Comparison of ENCODE assay signal across 24 cellular contexts in the genomic region with DNA sequence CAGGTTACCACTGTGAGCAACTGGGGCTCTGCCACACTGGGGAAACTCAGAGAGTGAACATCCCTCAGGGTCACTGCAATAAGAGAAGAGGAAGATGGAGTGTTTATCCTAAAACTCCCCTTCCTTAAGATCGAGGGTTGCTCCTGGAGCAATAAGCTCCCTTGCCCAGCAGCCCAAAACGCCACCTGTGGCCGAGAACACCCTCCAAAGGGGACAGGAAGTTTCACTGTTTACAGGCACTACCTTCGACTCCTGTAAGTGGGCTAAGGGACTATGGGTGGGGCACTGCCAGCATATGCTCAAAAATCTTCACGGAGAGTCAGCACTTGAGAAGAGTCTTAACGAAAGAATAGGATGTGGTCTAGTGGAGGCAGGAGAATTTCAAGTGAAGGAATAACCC.
A peak's percentile ranks its signal among the peaks of the same experiment; 100 is the strongest.
DNase-seq lines count a peak whose midpoint lies in the region; ATAC-seq and TF ChIP-seq lines count a peak whose summit lies in the region.
"Had no signal": no experiment of that assay in that cellular context is flagged by ENCODE, and none has a peak within 500 bp of the region (broad histone marks: within the 10 kb centered on the region; RNA-seq: fewer than 3 reads in every experiment).

No MANE protein-coding gene starts in this region.

- BruUV-seq in HCT116 (replicated peaks; lab: Mats Ljungman, UMichigan), result no TSS peak

- no peak overlapping the region for H3K27ac ChIP-seq in HCT116 (ENCODE audit: low read depth, low read length)
- H3K27ac ChIP-seq: A549; BLaER1 treated with 17β-estradiol and CSF1 and Interleukin-3, amounts not matched to agents 10 nM and 100 nM; KMS-11 had no signal

- H3K36me3 ChIP-seq in HCT116 (ENCODE audit: control insufficient read depth in 1 of 2, insufficient read depth in 2 of 2, low read length in 2 of 2), result no peaks in the 10 kb centered on the region
- H3K36me3 ChIP-seq: BLaER1 treated with 17β-estradiol and CSF1 and Interleukin-3, amounts not matched to agents 10 nM and 100 nM had no signal

- no peaks in the 10 kb centered on the region for H3K9me2 ChIP-seq in HCT116 (ENCODE audit: insufficient read depth)

- intact Hi-C loops in HCT116 (cut with micrococcal nuclease), result no loop called here

- H3K4me2 ChIP-seq in HCT116 (ENCODE audit: low read length), result peak overlapping the region; percentile 33
- H3K4me2 ChIP-seq: A549; BLaER1 treated with 17β-estradiol and CSF1 and Interleukin-3, amounts not matched to agents 10 nM and 100 nM; KMS-11 had no signal

- ATAC-seq in HCT116, result 0 out of 2 replicates have a peak, but pooled peaks have one; percentile 31
- no peak for ATAC-seq in GM21717 (IDR thresholded peaks at IDR 0.05; ENCODE audit: unreplicated experiment)
- ATAC-seq: A549 had no signal

- H3K4me1 ChIP-seq in HCT116 (ENCODE audit: control insufficient read depth in 1 of 2, insufficient read depth in 2 of 2, low read length in 2 of 2), result 0 out of 4 replicates have a peak, but pooled peaks cover 0 to 5% of the 10 kb centered on the region in 2 experiments
- H3K4me1 ChIP-seq: A549 had no signal

- H3K9ac ChIP-seq in HCT116 (ENCODE audit: low read length), result no peak overlapping the region
- H3K9ac ChIP-seq: BLaER1 treated with 17β-estradiol and CSF1 and Interleukin-3, amounts not matched to agents 10 nM and 100 nM; KMS-11 had no signal

- no peaks in the 10 kb centered on the region for H3K9me3 ChIP-seq in HCT116 (ENCODE audit: control insufficient read depth in 1 of 2, insufficient read depth in 1 of 2, low read depth in 1 of 2, low read length in 2 of 2)
- H3K9me3 ChIP-seq: A549; BLaER1 treated with 17β-estradiol and CSF1 and Interleukin-3, amounts not matched to agents 10 nM and 100 nM had no signal

- no peak overlapping the region for H2AFZ ChIP-seq in HCT116 (ENCODE audit: low read depth, low read length, poor library complexity, severe bottlenecking)

- RAD21 ChIA-PET in HCT116 (lab: Charles Lee; ENCODE audit: low non-redundant PET in 1 of 2, low total read pairs in 2 of 2, uncharacterized antibody in 2 of 2, unreplicated experiment in 2 of 2), result no interaction called here

- H4K20me1 ChIP-seq in HCT116 (ENCODE audit: insufficient read depth), result no peaks in the 10 kb centered on the region
- H4K20me1 ChIP-seq: BLaER1 treated with 17β-estradiol and CSF1 and Interleukin-3, amounts not matched to agents 10 nM and 100 nM had no signal

- no peaks in the 10 kb centered on the region for H3K27me3 ChIP-seq in HCT116 (ENCODE audit: insufficient read depth, low read length)
- H3K27me3 ChIP-seq: BLaER1 treated with 17β-estradiol and CSF1 and Interleukin-3, amounts not matched to agents 10 nM and 100 nM had no signal

- no peak overlapping the region for H3K4me3 ChIP-seq in HCT116 (replicated peaks in 1 of 2; ENCODE audit: low read depth in 1 of 2, low read length in 2 of 2)
- H3K4me3 ChIP-seq: A549; BLaER1 treated with 17β-estradiol and CSF1 and Interleukin-3, amounts not matched to agents 10 nM and 100 nM had no signal

- peak in 1 of 3 experiments; percentile 11; a peak in 1 of 6 replicates for TF ChIP-seq CTCF in HCT116 (IDR thresholded peaks at IDR 0.05 in 2 of 3, conservative IDR thresholded peaks at IDR 0.05 in 1 of 3; ENCODE audit: borderline replicate concordance in 1 of 3, insufficient read depth in 1 of 3, low read depth in 2 of 3, low read length in 2 of 3)

- POLR2A ChIA-PET in HCT116 (lab: Charles Lee), result no interaction called here

- no peaks in the 10 kb centered on the region for H3K79me2 ChIP-seq in HCT116 (ENCODE audit: insufficient read depth, low read length)

- CTCF ChIA-PET in HCT116 (lab: Charles Lee), result no interaction called here

- TF ChIP-seq RAD21 in HCT116 (IDR thresholded peaks at IDR 0.05; ENCODE audit: low read depth), result no peak

- DNase-seq in HCT116 (ENCODE audit: low read depth, low spot score) (no peak), astrocyte of the hippocampus (ENCODE audit: low read depth, low spot score) (peak; percentile 8), iPS DF 4.7 (ENCODE audit: extremely low read depth, low spot score) (peak; percentile 19), occipital lobe (lab: John Stamatoyannopoulos, UW) (no peak), erythroblast (lab: John Stamatoyannopoulos, UW) (no peak)
- no peak for DNase-seq in activated CD4-positive, alpha-beta T cell treated with anti-CD3 and anti-CD28 coated beads for 48 hours
- DNase-seq: AML-193; CD4-positive, alpha-beta T cell; DMS53; HCEC 1CT; IMR-90; MM.1S; NCI-H1417; NCI-H1694 treated with DMSO at 0.1 percent for 48 hours; NCI-H2081; NCI-H446; NCI-H526; NCI-H82; Right ventricle myocardium superior; RPMI8226 had no signal

- TF ChIP-seq POLR2A in HCT116 (IDR thresholded peaks at IDR 0.05; ENCODE audit: borderline replicate concordance, extremely low read depth, insufficient read depth, insufficient read length), result no peak
- TF ChIP-seq POLR2A in erythroblast (IDR thresholded peaks at IDR 0.05; ENCODE audit: low read length), result no peak

TF ChIP-seq in HCT116, 20 proteins besides CTCF, POLR2A, EP300 and RAD21:
- TF ChIP-seq CEBPB (IDR thresholded peaks at IDR 0.05; ENCODE audit: low read depth), result no peak
- no peak for TF ChIP-seq ELF1 (IDR thresholded peaks at IDR 0.05; ENCODE audit: borderline replicate concordance, low read depth)
- no peak for TF ChIP-seq SIN3A (IDR thresholded peaks at IDR 0.05; ENCODE audit: low read depth)
- no peak for TF ChIP-seq FOSL1 (IDR thresholded peaks at IDR 0.05; ENCODE audit: low read depth)
- no peak for TF ChIP-seq JUND (IDR thresholded peaks at IDR 0.05)
- TF ChIP-seq CBX3 (IDR thresholded peaks at IDR 0.05; ENCODE audit: low read depth), result no peak
- TF ChIP-seq EZH2phosphoT487 (IDR thresholded peaks at IDR 0.05; ENCODE audit: borderline replicate concordance), result no peak

Comparison
In these comparisons a context has a peak if more than half of its experiments do, and no peak if none do; other contexts are left out.
1. DNase-seq: peak in astrocyte of the hippocampus (single experiment) and iPS DF 4.7 (single experiment); none in HCT116 (single experiment), activated CD4-positive, alpha-beta T cell treated with anti-CD3 and anti-CD28 coated beads for 48 hours (single experiment), occipital lobe (single experiment) and erythroblast (0 of 2).